Comparison of ENCODE assay signal across 9 cellular contexts in the genomic region with DNA sequence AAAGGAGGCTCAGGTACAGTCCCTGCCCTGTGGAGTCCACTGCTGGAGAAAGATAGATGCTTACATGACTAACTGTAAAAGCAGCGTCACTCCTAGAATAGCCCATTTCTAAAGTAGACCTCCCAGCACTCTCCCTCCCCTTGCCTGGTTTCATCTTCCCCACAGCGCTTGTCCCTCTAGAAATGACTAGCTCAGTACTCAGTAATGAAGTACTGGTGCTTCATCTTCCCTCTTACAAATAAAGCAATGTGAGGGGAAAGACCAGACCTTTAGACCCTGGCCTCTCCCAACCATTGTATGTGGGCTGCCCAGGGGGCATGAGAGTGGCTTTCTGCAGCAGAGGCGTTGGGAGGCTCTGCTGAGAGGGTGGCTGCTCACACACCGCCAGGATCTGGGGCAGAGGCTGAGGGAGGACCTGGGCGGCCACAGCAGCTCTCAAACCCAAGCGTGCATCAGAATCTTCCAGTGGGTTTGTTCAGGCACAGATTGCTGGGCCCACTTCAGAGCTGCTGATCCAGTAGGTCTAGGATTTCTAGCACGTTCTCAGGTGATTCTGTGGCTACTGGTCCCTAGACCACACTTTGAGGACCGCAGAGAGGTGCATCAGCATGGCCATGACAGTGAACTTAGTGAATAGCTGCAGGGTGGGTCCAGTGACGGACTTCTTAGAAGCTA.
DNase-seq lines count a peak whose midpoint lies in the region; ATAC-seq and TF ChIP-seq lines count a peak whose summit lies in the region.
"Had no signal": no experiment of that assay in that cellular context is flagged by ENCODE, and none has a peak within 500 bp of the region (broad histone marks: within the 10 kb centered on the region; RNA-seq: fewer than 3 reads in every experiment).

No MANE protein-coding gene starts in this region.

- no peaks in the 10 kb centered on the region for H4K20me1 ChIP-seq in hepatocyte (ENCODE audit: insufficient read depth, poor library complexity, severe bottlenecking)

- no peaks in the 10 kb centered on the region for H3K27me3 Mint-ChIP-seq in activated CD8-positive, alpha-beta T cell treated with anti-CD3 and anti-CD28 coated beads for 36 hours
- peaks cover 9% of the 10 kb centered on the region for H3K27me3 Mint-ChIP-seq in endothelial cell (ENCODE audit: unreplicated experiment)

- intact Hi-C loops in activated CD8-positive, alpha-beta T cell treated with anti-CD3 and anti-CD28 coated beads for 36 hours (cut with micrococcal nuclease), result no loop called here

- no peaks in the 10 kb centered on the region for H3K9me3 Mint-ChIP-seq in activated CD8-positive, alpha-beta T cell treated with anti-CD3 and anti-CD28 coated beads for 36 hours
- no peaks in the 10 kb centered on the region for H3K9me3 Mint-ChIP-seq in endothelial cell (ENCODE audit: unreplicated experiment)

- H2AFZ ChIP-seq in hepatocyte, result no peak overlapping the region

- H3K4me2 ChIP-seq in hepatocyte, result peak overlapping the region; percentile 55

- H3K4me1 Mint-ChIP-seq in activated CD8-positive, alpha-beta T cell treated with anti-CD3 and anti-CD28 coated beads for 36 hours (ENCODE audit: low read depth), result peaks cover 11% of the 10 kb centered on the region
- peaks cover 34% of the 10 kb centered on the region for H3K4me1 Mint-ChIP-seq in endothelial cell (ENCODE audit: unreplicated experiment)

- no peaks in the 10 kb centered on the region for H3K36me3 Mint-ChIP-seq in activated CD8-positive, alpha-beta T cell treated with anti-CD3 and anti-CD28 coated beads for 36 hours (ENCODE audit: low read depth)
- peaks cover 5% of the 10 kb centered on the region for H3K36me3 Mint-ChIP-seq in endothelial cell (ENCODE audit: low read depth, unreplicated experiment)

- peak; percentile 79 for ATAC-seq in HG03439 (IDR thresholded peaks at IDR 0.05; ENCODE audit: unreplicated experiment)
- no peak for ATAC-seq in activated CD8-positive, alpha-beta T cell treated with anti-CD3 and anti-CD28 coated beads for 36 hours

- peak overlapping the region; percentile 74 for H3K27ac ChIP-seq in hepatocyte

- H3K4me1 ChIP-seq in hepatocyte (ENCODE audit: insufficient read depth), result peaks cover 51% of the 10 kb centered on the region

- H3K9me3 ChIP-seq in hepatocyte (ENCODE audit: low read depth), result no peaks in the 10 kb centered on the region

- CTCF ChIA-PET in activated CD8-positive, alpha-beta T cell treated with anti-CD3 and anti-CD28 coated beads for 36 hours (lab: Charles Lee), result interaction anchor here (1.1 to 1.3 kb wide), 2 partner anchors 11 to 13 kb away, joined by 5 read pairs; no protein-coding TSS in a partner anchor

- H3K27me3 ChIP-seq in hepatocyte, result no peaks in the 10 kb centered on the region

- no peak overlapping the region for H3K27ac Mint-ChIP-seq in activated CD8-positive, alpha-beta T cell treated with anti-CD3 and anti-CD28 coated beads for 36 hours
- H3K27ac Mint-ChIP-seq in endothelial cell (ENCODE audit: unreplicated experiment), result no peak overlapping the region

- H3K4me3 ChIP-seq in hepatocyte, result no peak overlapping the region

- H3K4me3 Mint-ChIP-seq in activated CD8-positive, alpha-beta T cell treated with anti-CD3 and anti-CD28 coated beads for 36 hours, result no peak overlapping the region
- H3K4me3 Mint-ChIP-seq in endothelial cell (ENCODE audit: unreplicated experiment), result no peak overlapping the region

- peaks cover 11% of the 10 kb centered on the region for H3K79me2 ChIP-seq in hepatocyte

- no peaks in the 10 kb centered on the region for H3K36me3 ChIP-seq in hepatocyte (replicated peaks; ENCODE audit: insufficient read depth, low read depth)

- POLR2A ChIA-PET in activated CD8-positive, alpha-beta T cell treated with anti-CD3 and anti-CD28 coated beads for 36 hours (lab: Charles Lee), result no interaction called here

- WGBS in hepatocyte (ENCODE audit: low lambda C conversion rate, missing lambda C conversion rate), result 65% methylated on average over 9 of the region's 9 CpGs

- no peaks in the 10 kb centered on the region for H3K9me2 ChIP-seq in hepatocyte (replicated peaks; ENCODE audit: insufficient read depth)

- peak; percentile 37 for DNase-seq in EH (ENCODE audit: low read depth)
- peak; percentile 26 for DNase-seq in GM20000 (ENCODE audit: low spot score)
- no peak for DNase-seq in hepatocyte (ENCODE audit: low spot score)
- no peak for DNase-seq in activated CD8-positive, alpha-beta T cell treated with anti-CD3 and anti-CD28 coated beads for 36 hours
- DNase-seq in stimulated activated CD4-positive, alpha-beta T cell treated with anti-CD3 and anti-CD28 coated beads, Interleukin-2, amount 100 ng/mL, for 48 hours, result no peak
- DNase-seq in endothelial cell (ENCODE audit: low spot score), result no peak
- DNase-seq in GM03348 (ENCODE audit: low spot score), result no peak
- DNase-seq: GF-D8 had no signal

- no peak for TF ChIP-seq CTCF in GM20000 (IDR thresholded peaks at IDR 0.05; ENCODE audit: extremely low read depth, missing control alignments)
- no peak for TF ChIP-seq CTCF in hepatocyte (IDR thresholded peaks at IDR 0.05; ENCODE audit: poor library complexity)
- TF ChIP-seq CTCF in activated CD8-positive, alpha-beta T cell treated with anti-CD3 and anti-CD28 coated beads for 36 hours (IDR thresholded peaks at IDR 0.05), result no peak
- no peak for TF ChIP-seq CTCF in endothelial cell (IDR thresholded peaks at IDR 0.05; ENCODE audit: unreplicated experiment)

Comparison
In these comparisons a context has a peak if more than half of its experiments do, and no peak if none do; other contexts are left out.
1. DNase-seq: peak in EH (single experiment) and GM20000 (single experiment); none in hepatocyte (single experiment), activated CD8-positive, alpha-beta T cell treated with anti-CD3 and anti-CD28 coated beads for 36 hours (single experiment), stimulated activated CD4-positive, alpha-beta T cell treated with anti-CD3 and anti-CD28 coated beads, Interleukin-2, amount 100 ng/mL, for 48 hours (0 of 2), endothelial cell (single experiment) and GM03348 (single experiment).